8 cellular contexts compared by ENCODE assay signal in the genomic region with DNA sequence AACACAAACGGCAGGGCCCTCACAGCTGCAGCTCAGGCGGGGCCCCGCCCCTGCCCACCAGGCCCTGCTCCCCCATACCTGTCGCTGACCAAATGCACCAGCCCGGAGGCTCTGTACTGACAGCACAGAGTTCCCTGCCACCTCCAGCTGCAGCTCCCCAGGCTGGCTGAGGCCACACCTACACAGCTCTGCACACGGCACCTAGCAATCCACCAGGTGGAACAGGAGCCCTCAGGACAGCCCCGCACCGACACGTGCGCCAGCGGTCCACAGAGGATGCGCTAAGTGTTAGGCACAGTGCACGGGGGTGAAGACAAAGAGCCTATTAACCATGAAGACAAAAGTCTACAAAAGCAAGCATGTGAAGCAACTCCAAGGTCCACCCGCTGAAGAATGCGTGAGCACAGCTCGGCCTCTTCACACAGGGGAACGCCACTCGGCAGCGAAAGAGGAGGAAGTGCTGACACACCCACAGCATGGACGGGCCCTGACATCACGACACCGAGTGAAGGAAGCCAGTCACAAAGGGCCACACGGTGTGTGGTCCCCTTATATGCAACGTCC. TPM values are rescaled to one million over a fixed set of nuclear protein-coding genes. Genes with fewer than 3 reads are reported as not detected.
DNase-seq lines count a peak whose midpoint lies in the region; ATAC-seq and TF ChIP-seq lines count a peak whose summit lies in the region.

No MANE protein-coding gene starts in this region.

- H3K27me3 Mint-ChIP-seq in natural killer cell (ENCODE audit: low read depth in 2 of 2), result no peaks in the 10 kb centered on the region

- H3K79me2 ChIP-seq in HCT116 (ENCODE audit: insufficient read depth, low read length), result peaks cover 91% of the 10 kb centered on the region

- ATAC-seq in HCT116 (peak; percentile 94), esophagus mucosa (peak; percentile 80), GM18907 (IDR thresholded peaks at IDR 0.05; ENCODE audit: unreplicated experiment) (no peak), GM18873 (IDR thresholded peaks at IDR 0.05; ENCODE audit: low FRiP score, unreplicated experiment) (no peak), GM18858 (IDR thresholded peaks at IDR 0.05; ENCODE audit: unreplicated experiment) (no peak), natural killer cell (no peak)

- no peak for TF ChIP-seq POLR2A in HCT116 (IDR thresholded peaks at IDR 0.05; ENCODE audit: borderline replicate concordance, extremely low read depth, insufficient read depth, insufficient read length)

- H3K4me3 Mint-ChIP-seq in natural killer cell, result no peak overlapping the region

- peaks cover 12% of the 10 kb centered on the region; the same call in 1 of the 2 replicates for H4K20me1 ChIP-seq in HCT116 (ENCODE audit: insufficient read depth)

- H3K27ac ChIP-seq in HCT116 (ENCODE audit: low read depth, low read length), result peak overlapping the region; percentile 23

- POLR2A ChIA-PET in HCT116 (lab: Charles Lee), result interaction anchor here (1.2 kb wide), 1 partner anchor 99 kb away, joined by 3 read pairs; no protein-coding TSS in a partner anchor

- peaks cover 14 to 32% of the 10 kb centered on the region in 2 experiments; a peak in 3 of 4 replicates for H3K4me1 ChIP-seq in HCT116 (ENCODE audit: control insufficient read depth in 1 of 2, insufficient read depth in 2 of 2, low read length in 2 of 2)

- no peak for TF ChIP-seq CTCF in HCT116 (IDR thresholded peaks at IDR 0.05 in 2 of 3, conservative IDR thresholded peaks at IDR 0.05 in 1 of 3; ENCODE audit: borderline replicate concordance in 1 of 3, insufficient read depth in 1 of 3, low read depth in 2 of 3, low read length in 2 of 3)
- no peak for TF ChIP-seq CTCF in natural killer cell (IDR thresholded peaks at IDR 0.05)

- DNase-seq in HCT116 (ENCODE audit: low read depth, low spot score), result peak; percentile 69
- DNase-seq in NCI-H748 (lab: John Stamatoyannopoulos, UW; ENCODE audit: unreplicated experiment), result peak; percentile 86
- peak; percentile 39 for DNase-seq in occipital lobe (lab: John Stamatoyannopoulos, UW)
- DNase-seq in natural killer cell, result no peak

- no peaks in the 10 kb centered on the region for H3K27me3 ChIP-seq in HCT116 (ENCODE audit: insufficient read depth, low read length)

- no peaks in the 10 kb centered on the region for H3K9me3 ChIP-seq in HCT116 (ENCODE audit: control insufficient read depth in 1 of 2, insufficient read depth in 1 of 2, low read depth in 1 of 2, low read length in 2 of 2)

- no peak overlapping the region for H2AFZ ChIP-seq in HCT116 (ENCODE audit: low read depth, low read length, poor library complexity, severe bottlenecking)

- peak overlapping the region; percentile 38 to 57 for H3K4me3 ChIP-seq in HCT116 (replicated peaks in 1 of 2; ENCODE audit: low read depth in 1 of 2, low read length in 2 of 2)

- H3K27ac Mint-ChIP-seq in natural killer cell, result no peak overlapping the region

- H3K36me3 Mint-ChIP-seq in natural killer cell, result no peaks in the 10 kb centered on the region

- CTCF ChIA-PET in HCT116 (lab: Charles Lee), result interaction anchor here (1.3 to 2.4 kb wide), 2 partner anchors 26 to 93 kb away, joined by 3 to 10 read pairs; no protein-coding TSS in a partner anchor

- H3K4me2 ChIP-seq in HCT116 (ENCODE audit: low read length), result peak overlapping the region; percentile 86

- TF ChIP-seq RAD21 in HCT116 (IDR thresholded peaks at IDR 0.05; ENCODE audit: low read depth), result no peak

- BruUV-seq in HCT116 (replicated peaks; lab: Mats Ljungman, UMichigan), result no TSS peak

- RAD21 ChIA-PET in HCT116 (lab: Charles Lee; ENCODE audit: low non-redundant PET in 1 of 2, low total read pairs in 2 of 2, uncharacterized antibody in 2 of 2, unreplicated experiment in 2 of 2), result interaction anchor here in 1 of 2 experiments (1.2 kb wide), 1 partner anchor 149 kb away, joined by 4 read pairs; no protein-coding TSS in a partner anchor

- peaks cover 70% of the 10 kb centered on the region in 2 donors for H3K4me1 Mint-ChIP-seq in natural killer cell

- H3K36me3 ChIP-seq in HCT116 (ENCODE audit: control insufficient read depth in 1 of 2, insufficient read depth in 2 of 2, low read length in 2 of 2), result no peaks in the 10 kb centered on the region; a peak in 1 of 4 replicates

- H3K9me2 ChIP-seq in HCT116 (ENCODE audit: insufficient read depth), result no peaks in the 10 kb centered on the region

- intact Hi-C loops in HCT116 (cut with micrococcal nuclease) (no loop called here), natural killer cell (cut with micrococcal nuclease) (no loop called here)

- no peaks in the 10 kb centered on the region for H3K9me3 Mint-ChIP-seq in natural killer cell

- H3K9ac ChIP-seq in HCT116 (ENCODE audit: low read length), result peak overlapping the region; percentile 57

TF ChIP-seq in HCT116, 20 proteins besides CTCF, POLR2A, EP300 and RAD21:
- TF ChIP-seq ELF1 (IDR thresholded peaks at IDR 0.05; ENCODE audit: borderline replicate concordance, low read depth) (no peak), SP1 (IDR thresholded peaks at IDR 0.05; ENCODE audit: low read depth) (no peak), EZH2phosphoT487 (IDR thresholded peaks at IDR 0.05; ENCODE audit: borderline replicate concordance) (no peak), CEBPB (IDR thresholded peaks at IDR 0.05; ENCODE audit: low read depth) (no peak), POLR2AphosphoS5 (IDR thresholded peaks at IDR 0.05; ENCODE audit: low read depth, low read length) (peak; percentile 42; the same call in 1 of the 2 replicates)
- TF ChIP-seq, protein P1, sequence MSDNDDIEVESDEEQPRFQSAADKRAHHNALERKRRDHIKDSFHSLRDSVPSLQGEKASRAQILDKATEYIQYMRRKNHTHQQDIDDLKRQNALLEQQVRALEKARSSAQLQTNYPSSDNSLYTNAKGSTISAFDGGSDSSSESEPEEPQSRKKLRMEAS (IDR thresholded peaks at IDR 0.05), result peak; percentile 97

RNA-seq across cellular contexts. Expression of a gene that starts 5.4 kb away (rescaled TPM):
- total RNA-seq in HCT116 (2021; ENCODE audit: unreplicated experiment) (37.8 TPM), esophagus mucosa (11.4 TPM), occipital lobe (33.2 TPM), natural killer cell (10 to 100 TPM; 12.2 to 20.9 (median 19.2) TPM)
- 19.6 and 21.5 TPM in 2 replicates for polyA plus RNA-seq in HCT116 (2012)

Comparison
In these comparisons a context has a peak if more than half of its experiments do, and no peak if none do; other contexts are left out.
1. ATAC-seq: peak in HCT116 (single experiment) and esophagus mucosa (single experiment); none in GM18907 (single experiment), GM18873 (single experiment), GM18858 (single experiment) and natural killer cell (0 of 3).